ENCODE assay signal across 8 cellular contexts in genomic region chr4:48047421-48047844, GRCh38. TPM values are rescaled to one million over a fixed set of nuclear protein-coding genes. Genes with fewer than 3 reads are reported as not detected.
A peak's percentile ranks its signal among the peaks of the same experiment; 100 is the strongest.
DNase-seq lines count a peak whose midpoint lies in the region; ATAC-seq and TF ChIP-seq lines count a peak whose summit lies in the region.

No MANE protein-coding gene starts in this region.

- H3K36me3 ChIP-seq in GM06990 (ENCODE audit: control insufficient read depth, insufficient read depth, low read length) = no peaks in the 10 kb centered on the region

- ATAC-seq in HG02588 (IDR thresholded peaks at IDR 0.05; ENCODE audit: unreplicated experiment) (peak; percentile 97), naive B cell (ENCODE audit: low read depth in 2 of 2) (peak; percentile 94 to 96)

- no peaks in the 10 kb centered on the region for H3K27me3 ChIP-seq in GM06990 (replicated peaks; ENCODE audit: control insufficient read depth, insufficient read depth, low read length)

- H3K9me3 Mint-ChIP-seq in activated T-cell treated with anti-CD3 and anti-CD28 coated beads, Interleukin-2, amount 50 U/mL, for 24 hours = no peaks in the 10 kb centered on the region
- H3K9me3 Mint-ChIP-seq in naive B cell = no peaks in the 10 kb centered on the region

- H3K4me3 Mint-ChIP-seq in activated T-cell treated with anti-CD3 and anti-CD28 coated beads, Interleukin-2, amount 50 U/mL, for 24 hours = peak overlapping the region; percentile 23
- H3K4me3 Mint-ChIP-seq in naive B cell = peak overlapping the region; percentile 28 to 91 (median 82)

- H3K4me3 ChIP-seq in GM06990 (replicated peaks; ENCODE audit: low read depth, low read length) = no peak overlapping the region

- peaks cover 69% of the 10 kb centered on the region for H3K4me1 Mint-ChIP-seq in activated T-cell treated with anti-CD3 and anti-CD28 coated beads, Interleukin-2, amount 50 U/mL, for 24 hours (ENCODE audit: low read depth)
- H3K4me1 Mint-ChIP-seq in naive B cell = peaks cover 46 to 72% (median 67%) of the 10 kb centered on the region in 3 donors

- no peak for TF ChIP-seq CTCF in GM06990 (IDR thresholded peaks at IDR 0.05; ENCODE audit: insufficient read depth, low read length, poor library complexity, severe bottlenecking)

- H3K27ac Mint-ChIP-seq in activated T-cell treated with anti-CD3 and anti-CD28 coated beads, Interleukin-2, amount 50 U/mL, for 24 hours = peak overlapping the region; percentile 67
- peak overlapping the region in 4 of 6 donors; percentile 8 to 81 (median 73) for H3K27ac Mint-ChIP-seq in naive B cell

- H3K27me3 Mint-ChIP-seq in activated T-cell treated with anti-CD3 and anti-CD28 coated beads, Interleukin-2, amount 50 U/mL, for 24 hours = peaks cover 9% of the 10 kb centered on the region
- peaks cover 8 to 18% (median 11%) of the 10 kb centered on the region in 3 donors for H3K27me3 Mint-ChIP-seq in naive B cell

- no peaks in the 10 kb centered on the region for H3K36me3 Mint-ChIP-seq in activated T-cell treated with anti-CD3 and anti-CD28 coated beads, Interleukin-2, amount 50 U/mL, for 24 hours (ENCODE audit: low read depth)
- H3K36me3 Mint-ChIP-seq in naive B cell = peaks cover 0 to 6% of the 10 kb centered on the region in 2 donors

- peak; percentile 82 for DNase-seq in GM06990 (ENCODE audit: extremely low read depth, insufficient read length)
- DNase-seq in NK-92 (lab: John Stamatoyannopoulos, UW; ENCODE audit: unreplicated experiment) = peak; percentile 7
- peak; percentile 82 for DNase-seq in activated T-cell treated with anti-CD3 and anti-CD28 coated beads, Interleukin-2, amount 50 U/mL, for 24 hours
- peak; percentile 86 for DNase-seq in naive B cell
- DNase-seq in NCI-H1092 (lab: John Stamatoyannopoulos, UW) = no peak
- DNase-seq in HuH-7.5 (ENCODE audit: low spot score) = no peak
- no peak for DNase-seq in NCI-H187 (lab: John Stamatoyannopoulos, UW)

RNA-seq across cellular contexts. Expression of gene NIPAL1, which starts 30.9 kb away (rescaled TPM):
- polyA plus RNA-seq in naive B cell (ENCODE audit: low read depth in 6 of 6) = under 1 TPM in 2 of 6 donors, not detected in 4; 0.29 to 0.66 TPM

RNA-seq across cellular contexts. Expression of gene CNGA1, which starts 31.0 kb away (rescaled TPM):
- polyA plus RNA-seq in naive B cell (ENCODE audit: low read depth in 6 of 6) = not detected

Comparison
In these comparisons a context has a peak if more than half of its experiments do, and no peak if none do; other contexts are left out.
1. DNase-seq: peak in GM06990 (single experiment), NK-92 (single experiment), activated T-cell treated with anti-CD3 and anti-CD28 coated beads, Interleukin-2, amount 50 U/mL, for 24 hours (single experiment) and naive B cell (single experiment); none in NCI-H1092 (single experiment), HuH-7.5 (single experiment) and NCI-H187 (0 of 2).